ENCODE assay signal across 24 cellular contexts in the genomic region with DNA sequence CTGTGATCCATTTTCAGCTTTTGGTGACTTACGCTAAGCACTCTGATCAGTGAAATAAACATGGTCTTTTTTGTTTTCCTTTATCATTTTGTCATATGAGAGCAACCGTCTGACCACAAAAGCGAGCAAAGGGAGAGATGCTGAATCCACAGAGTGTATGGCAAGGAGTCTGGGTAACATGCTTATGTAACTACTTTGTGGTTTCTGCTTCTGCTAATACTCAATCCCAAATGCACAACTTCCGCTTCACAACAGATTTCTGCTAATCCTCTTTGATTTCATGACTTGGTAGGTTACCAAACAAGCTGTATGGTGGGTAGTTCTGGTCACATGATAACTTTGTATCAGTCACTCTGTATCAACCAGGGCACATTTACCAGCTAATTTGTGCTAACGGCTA.
DNase-seq lines count a peak whose midpoint lies in the region; ATAC-seq, FAIRE-seq and TF ChIP-seq lines count a peak whose summit lies in the region.
"Had no signal": no experiment of that assay in that cellular context is flagged by ENCODE, and none has a peak within 500 bp of the region (broad histone marks: within the 10 kb centered on the region; RNA-seq: fewer than 3 reads in every experiment).

No MANE protein-coding gene starts in this region.

- intact Hi-C loops in kidney (cut with DNase I) = no loop called here

- no peak overlapping the region for H4K5ac ChIP-seq in mesendoderm (ENCODE audit: low read length)

- H3K79me2 ChIP-seq in MM.1S (ENCODE audit: low read length) = no peaks in the 10 kb centered on the region
- H3K79me2 ChIP-seq in mesendoderm (ENCODE audit: control insufficient read depth, insufficient read depth, low read length) = no peaks in the 10 kb centered on the region

- FAIRE-seq in kidney (lab: Jason Lieb, UNC) = no peak
- FAIRE-seq: pancreas, RCC 7860 had no signal

- H3K4me3 ChIP-seq in BLaER1 (no peak overlapping the region), MM.1S (ENCODE audit: low read length) (no peak overlapping the region), SJCRH30 (no peak overlapping the region), mesendoderm (ENCODE audit: low read length) (no peak overlapping the region), kidney (ENCODE audit: low read length in 2 of 2) (no peak overlapping the region)
- H3K4me3 ChIP-seq: body of pancreas, heart right ventricle, pancreas had no signal

- H3K4me1 ChIP-seq in BLaER1 (peaks cover 25% of the 10 kb centered on the region), MM.1S (ENCODE audit: low read length) (peaks cover 18% of the 10 kb centered on the region), SJCRH30 (peaks cover 15% of the 10 kb centered on the region), mesendoderm (ENCODE audit: control insufficient read depth, low read depth, low read length) (peaks cover 2% of the 10 kb centered on the region), kidney (ENCODE audit: control insufficient read depth in 1 of 2, insufficient read depth in 1 of 2, low read depth in 1 of 2, low read length in 2 of 2) (no peaks in the 10 kb centered on the region)
- H3K4me1 ChIP-seq: body of pancreas, heart right ventricle, pancreas had no signal

- H3K27me3 ChIP-seq in BLaER1 (no peaks in the 10 kb centered on the region), MM.1S (replicated peaks; ENCODE audit: insufficient read depth, low read length) (no peaks in the 10 kb centered on the region), SJCRH30 (no peaks in the 10 kb centered on the region), mesendoderm (ENCODE audit: insufficient read depth, low read length, poor library complexity) (no peaks in the 10 kb centered on the region)
- H3K27me3 ChIP-seq: body of pancreas, pancreas had no signal

- H3K4ac ChIP-seq in mesendoderm (ENCODE audit: low read depth, low read length) = no peak overlapping the region

- TF ChIP-seq CTCF in MM.1S (IDR thresholded peaks at IDR 0.05; ENCODE audit: low read length) (no peak), kidney (IDR thresholded peaks at IDR 0.05; ENCODE audit: borderline replicate concordance, extremely low read depth, insufficient read depth) (no peak)

- no peak overlapping the region for H4K8ac ChIP-seq in mesendoderm (ENCODE audit: low read depth, low read length)

- H4K20me1 ChIP-seq in BLaER1 = no peaks in the 10 kb centered on the region
- H4K20me1 ChIP-seq in MM.1S (ENCODE audit: insufficient read depth, low read length) = no peaks in the 10 kb centered on the region

- no peak overlapping the region for H3K27ac ChIP-seq in BLaER1
- peak overlapping the region; percentile 23; the same call in 1 of the 2 replicates for H3K27ac ChIP-seq in MM.1S (ENCODE audit: low read length)
- H3K27ac ChIP-seq in SJCRH30 = peak overlapping the region; percentile 51
- H3K27ac ChIP-seq in mesendoderm (ENCODE audit: low read depth, low read length) = no peak overlapping the region
- no peak overlapping the region for H3K27ac ChIP-seq in kidney (ENCODE audit: low read depth in 2 of 2, low read length in 2 of 2)
- H3K27ac ChIP-seq: body of pancreas, heart right ventricle, KMS-11, pancreas had no signal

- no peaks in the 10 kb centered on the region for H3K9me2 ChIP-seq in MM.1S (replicated peaks; ENCODE audit: insufficient read depth, low read length)

- no peak overlapping the region for H3K23ac ChIP-seq in mesendoderm (ENCODE audit: low read length)

- H3K36me3 ChIP-seq in BLaER1 (no peaks in the 10 kb centered on the region), MM.1S (replicated peaks; ENCODE audit: insufficient read depth, low read length) (no peaks in the 10 kb centered on the region), SJCRH30 (no peaks in the 10 kb centered on the region), mesendoderm (ENCODE audit: control insufficient read depth, insufficient read depth, low read length) (no peaks in the 10 kb centered on the region), kidney (ENCODE audit: control insufficient read depth in 1 of 2, insufficient read depth in 2 of 2, low read length in 2 of 2) (no peaks in the 10 kb centered on the region)
- H3K36me3 ChIP-seq: heart right ventricle, pancreas had no signal

- 0 out of 2 replicates have a peak overlapping the region, but pooled peaks have one; percentile 36 for H2AFZ ChIP-seq in MM.1S (ENCODE audit: low read length)

- H3K79me1 ChIP-seq in mesendoderm (ENCODE audit: low read length) = no peaks in the 10 kb centered on the region

- H3K4me2 ChIP-seq in BLaER1 (peak overlapping the region; percentile 31), MM.1S (ENCODE audit: low read depth, low read length) (peak overlapping the region; percentile 11; the same call in 1 of the 2 replicates), mesendoderm (ENCODE audit: low read length) (no peak overlapping the region)
- H3K4me2 ChIP-seq: KMS-11 had no signal

- peak; percentile 45 for DNase-seq in MM.1S
- DNase-seq in SJCRH30 = peak; percentile 7 to 47
- DNase-seq in mesendoderm = no peak
- DNase-seq in kidney = no peak
- no peak for DNase-seq in activated T-cell treated with anti-CD3 and anti-CD28 coated beads, Interleukin-2, amount 50 U/mL, for 1 hour
- DNase-seq in stimulated activated CD4-positive, alpha-beta T cell treated with anti-CD3 and anti-CD28 coated beads, Interleukin-4, amount 100 ng/mL, for 4 hours = no peak
- DNase-seq: ACHN; activated CD4-positive, alpha-beta T cell treated with anti-CD3 and anti-CD28 coated beads for 36 hours; CD8-positive, alpha-beta memory T cell; DMS79 treated with DMSO at 0.1 percent for 48 hours; heart right ventricle; HFFc6; immature natural killer cell; natural killer cell; NCI-H1436; NCI-H2171 treated with DMSO at 0.1 percent for 48 hours; NCI-H526 treated with DMSO at 0.1 percent for 48 hours; pancreas; stimulated activated CD4-positive, alpha-beta T cell treated with anti-CD3 and anti-CD28 coated beads, Interleukin-2, amount 100 ng/mL, for 24 hours had no signal

- no peak overlapping the region for H2BK5ac ChIP-seq in mesendoderm (ENCODE audit: low read length)

- no peak overlapping the region for H3K9ac ChIP-seq in BLaER1
- H3K9ac ChIP-seq in MM.1S (ENCODE audit: low read length) = no peak overlapping the region
- H3K9ac ChIP-seq in mesendoderm (ENCODE audit: low read length) = no peak overlapping the region
- H3K9ac ChIP-seq in kidney (ENCODE audit: low read length in 2 of 2) = no peak overlapping the region
- H3K9ac ChIP-seq: KMS-11 had no signal

- H2BK15ac ChIP-seq in mesendoderm (replicated peaks; ENCODE audit: low read depth) = peak overlapping the region; percentile 77

- H3K9me3 ChIP-seq in BLaER1 (no peaks in the 10 kb centered on the region), MM.1S (replicated peaks; ENCODE audit: insufficient read depth, low read length) (no peaks in the 10 kb centered on the region), SJCRH30 (replicated peaks) (no peaks in the 10 kb centered on the region), kidney (ENCODE audit: control insufficient read depth in 1 of 2, low read length in 2 of 2) (no peaks in the 10 kb centered on the region)
- H3K9me3 ChIP-seq: body of pancreas, heart right ventricle had no signal

- no peak for ATAC-seq in HG03135 (IDR thresholded peaks at IDR 0.05; ENCODE audit: unreplicated experiment)
- ATAC-seq: activated CD4-positive, alpha-beta T cell treated with anti-CD3 and anti-CD28 coated beads for 36 hours; body of pancreas; natural killer cell had no signal

- H2AK5ac ChIP-seq in mesendoderm (ENCODE audit: low read length) = no peak overlapping the region

- H3K56ac ChIP-seq in mesendoderm (ENCODE audit: low read length) = no peak overlapping the region

- H3K18ac ChIP-seq in mesendoderm (ENCODE audit: low read length) = peak overlapping the region; percentile 40

- H2BK120ac ChIP-seq in mesendoderm (ENCODE audit: low read depth, low read length) = no peak overlapping the region

- WGBS in mesendoderm (ENCODE audit: extremely low coverage, insufficient coverage, low lambda C conversion rate) = no CpG with 5 or more reads among the region's 5 CpGs

- no peaks in the 10 kb centered on the region for H3F3A ChIP-seq in MM.1S (ENCODE audit: insufficient read depth, low read length)

Comparison
In these comparisons a context has a peak if more than half of its experiments do, and no peak if none do; other contexts are left out.
1. H3K27ac ChIP-seq: peak in MM.1S (single experiment) and SJCRH30 (single experiment); none in BLaER1 (single experiment), mesendoderm (single experiment) and kidney (0 of 2).
2. DNase-seq: peak in MM.1S (single experiment) and SJCRH30 (2 of 2); none in mesendoderm (single experiment), kidney (single experiment), activated T-cell treated with anti-CD3 and anti-CD28 coated beads, Interleukin-2, amount 50 U/mL, for 1 hour (single experiment) and stimulated activated CD4-positive, alpha-beta T cell treated with anti-CD3 and anti-CD28 coated beads, Interleukin-4, amount 100 ng/mL, for 4 hours (0 of 2).